8 cellular contexts compared by ENCODE assay signal in genomic region chr7:140229591-140230516, GRCh38. TPM values are rescaled to one million over a fixed set of nuclear protein-coding genes. Genes with fewer than 3 reads are reported as not detected.
DNase-seq lines count a peak whose midpoint lies in the region; ATAC-seq lines count a peak whose summit lies in the region.

No MANE protein-coding gene starts in this region.

- no peaks in the 10 kb centered on the region for H3K4me1 ChIP-seq in NT2/D1 (ENCODE audit: insufficient read depth, insufficient read length)

- H3K27ac Mint-ChIP-seq in activated naive CD4-positive, alpha-beta T cell treated with anti-CD3 and anti-CD28 coated beads, Interleukin-2, amount 50 U/mL, for 72 hours: peak overlapping the region; percentile 96 to 99

- peak overlapping the region; percentile 47 for H3K4me3 ChIP-seq in NT2/D1 (ENCODE audit: insufficient read length, low read depth)

- H3K27me3 ChIP-seq in NT2/D1 (ENCODE audit: insufficient read depth, insufficient read length): peaks cover 40% of the 10 kb centered on the region

- no peaks in the 10 kb centered on the region for H3K9me3 Mint-ChIP-seq in activated naive CD4-positive, alpha-beta T cell treated with anti-CD3 and anti-CD28 coated beads, Interleukin-2, amount 50 U/mL, for 72 hours

- H3K36me3 ChIP-seq in NT2/D1 (ENCODE audit: insufficient read depth, insufficient read length, low read length): no peaks in the 10 kb centered on the region

- DNase-seq in NT2/D1 (ENCODE audit: low read depth, low spot score): no peak
- DNase-seq in activated naive CD4-positive, alpha-beta T cell treated with anti-CD3 and anti-CD28 coated beads, Interleukin-2, amount 50 U/mL, for 72 hours (ENCODE audit: low spot score in 2 of 2): peak; percentile 66 to 67
- DNase-seq in iPS-NIHi7 (ENCODE audit: extremely low spot score): peak; percentile 50
- DNase-seq in stimulated activated CD4-positive, alpha-beta T cell treated with anti-CD3 and anti-CD28 coated beads, Interleukin-2, amount 100 ng/mL, for 4 hours (ENCODE audit: low read depth): peak; percentile 45
- no peak for DNase-seq in hepatic stellate cell (ENCODE audit: low spot score)

- peak overlapping the region; percentile 67 for H3K9ac ChIP-seq in NT2/D1 (ENCODE audit: insufficient read length, low read depth)

- ATAC-seq in GM18502 (IDR thresholded peaks at IDR 0.05; ENCODE audit: poor library complexity, unreplicated experiment): peak; percentile 39
- peak; percentile 54 to 69 for ATAC-seq in activated naive CD4-positive, alpha-beta T cell treated with anti-CD3 and anti-CD28 coated beads, Interleukin-2, amount 50 U/mL, for 72 hours
- no peak for ATAC-seq in HG03565 (IDR thresholded peaks at IDR 0.05; ENCODE audit: unreplicated experiment)
- ATAC-seq in GM18520 (IDR thresholded peaks at IDR 0.05; ENCODE audit: unreplicated experiment): no peak

- H3K36me3 Mint-ChIP-seq in activated naive CD4-positive, alpha-beta T cell treated with anti-CD3 and anti-CD28 coated beads, Interleukin-2, amount 50 U/mL, for 72 hours: peaks cover 0 to 17% of the 10 kb centered on the region in 2 donors

- no peaks in the 10 kb centered on the region for H3K9me3 ChIP-seq in NT2/D1 (ENCODE audit: insufficient read depth, low read length)

RNA-seq across cellular contexts. Expression of gene KDM7A, which starts 53.1 kb away (rescaled TPM):
- total RNA-seq in activated naive CD4-positive, alpha-beta T cell treated with anti-CD3 and anti-CD28 coated beads, Interleukin-2, amount 50 U/mL, for 72 hours: 10 to 100 TPM; 28.4 to 38.6 TPM

Comparison
In these comparisons a context has a peak if more than half of its experiments do, and no peak if none do; other contexts are left out.
1. ATAC-seq: peak in GM18502 (single experiment) and activated naive CD4-positive, alpha-beta T cell treated with anti-CD3 and anti-CD28 coated beads, Interleukin-2, amount 50 U/mL, for 72 hours (2 of 2); none in HG03565 (single experiment) and GM18520 (single experiment).
2. DNase-seq: peak in activated naive CD4-positive, alpha-beta T cell treated with anti-CD3 and anti-CD28 coated beads, Interleukin-2, amount 50 U/mL, for 72 hours (2 of 2), iPS-NIHi7 (single experiment) and stimulated activated CD4-positive, alpha-beta T cell treated with anti-CD3 and anti-CD28 coated beads, Interleukin-2, amount 100 ng/mL, for 4 hours (single experiment); none in NT2/D1 (single experiment) and hepatic stellate cell (single experiment).